9 cellular contexts compared by ENCODE assay signal in genomic region chr1:59332983-59333382, GRCh38. TPM values are rescaled to one million over a fixed set of nuclear protein-coding genes. Genes with fewer than 3 reads are reported as not detected.
DNase-seq lines count a peak whose midpoint lies in the region; ATAC-seq and TF ChIP-seq lines count a peak whose summit lies in the region.
"Had no signal": no experiment of that assay in that cellular context is flagged by ENCODE, and none has a peak within 500 bp of the region (broad histone marks: within the 10 kb centered on the region; RNA-seq: fewer than 3 reads in every experiment).

No MANE protein-coding gene starts in this region.

- no TSS peak for BruUV-seq in OCI-LY7 (replicated peaks; lab: Mats Ljungman, UMichigan)

- CTCF ChIA-PET in OCI-LY7 (lab: Charles Lee; ENCODE audit: unreplicated experiment) = no interaction called here

- H3K4me1 Mint-ChIP-seq in stimulated activated memory B cell treated with anti-CD40 and anti-IgM and Interleukin-4, amounts not matched to agents 10 μg/mL and 1 μg/mL and 100 μg/mL, for 72 hours = no peaks in the 10 kb centered on the region

- H3K79me2 ChIP-seq in OCI-LY7 (ENCODE audit: insufficient read depth, low read depth, low read length) = no peaks in the 10 kb centered on the region

- no peaks in the 10 kb centered on the region for H3K27me3 Mint-ChIP-seq in stimulated activated memory B cell treated with anti-CD40 and anti-IgM and Interleukin-4, amounts not matched to agents 10 μg/mL and 1 μg/mL and 100 μg/mL, for 72 hours

- no peaks in the 10 kb centered on the region for H3K36me3 ChIP-seq in OCI-LY7 (ENCODE audit: insufficient read depth, low read length)

- no peak overlapping the region for H3K4me3 ChIP-seq in OCI-LY7 (ENCODE audit: low read depth, low read length, poor library complexity, severe bottlenecking)

- no peaks in the 10 kb centered on the region for H4K20me1 ChIP-seq in OCI-LY7 (ENCODE audit: insufficient read depth, low read length)

- H3K36me3 Mint-ChIP-seq in stimulated activated memory B cell treated with anti-CD40 and anti-IgM and Interleukin-4, amounts not matched to agents 10 μg/mL and 1 μg/mL and 100 μg/mL, for 72 hours = peaks cover 36% of the 10 kb centered on the region

- no peaks in the 10 kb centered on the region for H3K9me3 Mint-ChIP-seq in stimulated activated memory B cell treated with anti-CD40 and anti-IgM and Interleukin-4, amounts not matched to agents 10 μg/mL and 1 μg/mL and 100 μg/mL, for 72 hours

- POLR2A ChIA-PET in OCI-LY7 (lab: Charles Lee) = interaction anchor here (0.5 kb wide), 1 partner anchor 135 kb away, joined by 4 read pairs; no protein-coding TSS in a partner anchor

- intact Hi-C loops in OCI-LY7 (cut with micrococcal nuclease; ENCODE audit: unreplicated experiment) = no loop called here

- H3K4me3 Mint-ChIP-seq in stimulated activated memory B cell treated with anti-CD40 and anti-IgM and Interleukin-4, amounts not matched to agents 10 μg/mL and 1 μg/mL and 100 μg/mL, for 72 hours = no peak overlapping the region

- TF ChIP-seq CTCF in OCI-LY7 (conservative IDR thresholded peaks at IDR 0.05; ENCODE audit: low read length) = no peak

- H3K9me2 ChIP-seq in OCI-LY7 (ENCODE audit: insufficient read depth, low read length) = no peaks in the 10 kb centered on the region

- no peak overlapping the region for H3K27ac ChIP-seq in OCI-LY7 (ENCODE audit: low read depth, low read length, poor library complexity, severe bottlenecking)

- no peaks in the 10 kb centered on the region for H3K9me3 ChIP-seq in OCI-LY7 (ENCODE audit: low read length)

- H3K4me2 ChIP-seq in OCI-LY7 (ENCODE audit: low read length) = no peak overlapping the region

- H3K4me1 ChIP-seq in OCI-LY7 (ENCODE audit: insufficient read depth, low read length, poor library complexity, severe bottlenecking) = no peaks in the 10 kb centered on the region

- peak; percentile 48 for ATAC-seq in GM18867 (IDR thresholded peaks at IDR 0.05; ENCODE audit: unreplicated experiment)
- ATAC-seq in HG03045 (IDR thresholded peaks at IDR 0.05; ENCODE audit: unreplicated experiment) = peak; percentile 46
- no peak for ATAC-seq in GM18873 (IDR thresholded peaks at IDR 0.05; ENCODE audit: low FRiP score, unreplicated experiment)
- no peak for ATAC-seq in stimulated activated memory B cell treated with anti-CD40 and anti-IgM and Interleukin-4, amounts not matched to agents 10 μg/mL and 1 μg/mL and 100 μg/mL, for 72 hours

- H2AFZ ChIP-seq in OCI-LY7 (ENCODE audit: low read length) = no peak overlapping the region

- DNase-seq in activated CD4-positive, alpha-beta T cell treated with anti-CD3 and anti-CD28 coated beads, Interleukin-2, amount 50 U/mL, for 48 hours = peak; percentile 9 to 10
- DNase-seq in lung microvascular endothelial cell (ENCODE audit: low read depth in 2 of 2) = peak; percentile 62 to 75
- no peak for DNase-seq in OCI-LY7 (ENCODE audit: low spot score)
- DNase-seq in retina = no peak
- DNase-seq: NCI-H774 had no signal

- no peak overlapping the region for H3K27ac Mint-ChIP-seq in stimulated activated memory B cell treated with anti-CD40 and anti-IgM and Interleukin-4, amounts not matched to agents 10 μg/mL and 1 μg/mL and 100 μg/mL, for 72 hours

RNA-seq across cellular contexts. Expression of gene FGGY, which starts 36.1 kb away (rescaled TPM):
- total RNA-seq in lung microvascular endothelial cell (8.9 and 11.1 TPM in 2 replicates), OCI-LY7 (2022) (4.5 and 4.9 TPM in 2 replicates)
- 0.18 and 0.63 TPM in 2 replicates for total RNA-seq in OCI-LY7 (2014; rRNA removed; shearing (Covaris generic))

Comparison
In these comparisons a context has a peak if more than half of its experiments do, and no peak if none do; other contexts are left out.
1. ATAC-seq: peak in GM18867 (single experiment) and HG03045 (single experiment); none in GM18873 (single experiment) and stimulated activated memory B cell treated with anti-CD40 and anti-IgM and Interleukin-4, amounts not matched to agents 10 μg/mL and 1 μg/mL and 100 μg/mL, for 72 hours (single experiment).
2. DNase-seq: peak in activated CD4-positive, alpha-beta T cell treated with anti-CD3 and anti-CD28 coated beads, Interleukin-2, amount 50 U/mL, for 48 hours (2 of 2) and lung microvascular endothelial cell (2 of 2); none in OCI-LY7 (single experiment) and retina (single experiment).